In the genomic region with DNA sequence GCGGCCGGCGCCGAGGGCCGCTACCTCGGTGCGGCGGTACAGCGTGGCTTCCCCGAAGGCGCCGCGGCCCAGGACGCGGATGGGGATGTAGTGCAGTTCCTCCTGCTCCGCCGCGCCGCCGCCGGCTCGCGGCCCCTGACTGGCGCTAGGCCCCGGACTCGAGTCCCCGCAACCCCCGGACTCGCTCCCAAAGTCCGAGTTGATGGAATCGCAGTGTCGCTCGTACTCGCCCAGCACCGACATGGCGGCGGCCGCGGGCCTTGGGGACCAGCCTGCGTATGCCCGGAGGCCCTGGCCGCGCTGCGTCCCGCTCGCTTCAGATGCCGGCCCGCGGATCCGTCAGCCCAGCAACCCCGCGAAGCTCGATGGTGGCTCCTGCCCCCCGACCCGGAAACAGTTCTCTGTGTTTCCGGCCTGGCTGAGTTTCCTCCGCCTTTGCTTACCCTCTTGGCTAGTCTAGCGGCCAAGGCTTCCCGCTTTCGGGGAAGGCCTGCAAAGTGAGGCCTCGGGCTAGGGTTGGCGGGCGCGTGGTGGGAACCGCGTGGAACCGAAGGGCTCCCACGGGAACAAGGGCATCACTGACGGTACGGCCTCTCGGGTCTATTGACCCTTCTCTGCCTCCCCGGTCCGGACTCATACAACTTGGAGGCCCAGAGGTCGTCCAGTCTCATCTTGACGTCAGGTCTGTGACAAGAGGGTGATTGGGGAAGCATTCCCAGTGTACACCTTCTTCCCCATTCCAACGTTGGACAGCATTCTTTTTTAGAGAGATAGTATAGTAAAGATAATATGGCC, we compare ENCODE assay signal across 8 cellular contexts. TPM values are rescaled to one million over a fixed set of nuclear protein-coding genes. Genes with fewer than 3 reads are reported as not detected.
A peak's percentile ranks its signal among the peaks of the same experiment; 100 is the strongest.
DNase-seq lines count a peak whose midpoint lies in the region; ATAC-seq, FAIRE-seq and TF ChIP-seq lines count a peak whose summit lies in the region.

A gene (minus strand): TSS at position 370 of the 795 bp plus-strand sequence. CDS start 127 bp downstream, at position 243.

- no peak for TF ChIP-seq CTCF in astrocyte (IDR thresholded peaks at IDR 0.05; ENCODE audit: insufficient read depth, low read depth, low read length)
- TF ChIP-seq CTCF in retinal pigment epithelial cell (conservative IDR thresholded peaks at IDR 0.05; ENCODE audit: low read depth, low read length): no peak

- DNase-seq in NCI-H1930 (lab: John Stamatoyannopoulos, UW): peak; percentile 70 to 80
- DNase-seq in T-helper 22 cell (ENCODE audit: low read depth): peak; percentile 75
- DNase-seq in astrocyte (ENCODE audit: low read depth): peak; percentile 79
- peak; percentile 77 for DNase-seq in hepatic stellate cell (ENCODE audit: low spot score)
- peak; percentile 53 for DNase-seq in retinal pigment epithelial cell (ENCODE audit: low read depth)
- no peak for DNase-seq in 8988T

- H3K4me2 ChIP-seq in astrocyte (ENCODE audit: low read length): peak within 1 kb of the TSS; percentile 88

- peak within 1 kb of the TSS; percentile 95 for H2AFZ ChIP-seq in astrocyte (ENCODE audit: low read depth, low read length)

- peak within 1 kb of the TSS; percentile 94 for H3K9ac ChIP-seq in astrocyte (ENCODE audit: low read length)

- H3K4me3 ChIP-seq in astrocyte (ENCODE audit: insufficient read depth, low read depth, low read length): peak within 1 kb of the TSS; percentile 80
- H3K4me3 ChIP-seq in retinal pigment epithelial cell (ENCODE audit: low read length): peak within 1 kb of the TSS; percentile 64

- H3K27me3 ChIP-seq in astrocyte (ENCODE audit: insufficient read depth, low read length): no peaks in the 10 kb centered on the region

- no peaks in the 10 kb centered on the region for H3K27me3 Mint-ChIP-seq in astrocyte (ENCODE audit: low read depth, unreplicated experiment)

- H4K20me1 ChIP-seq in astrocyte (ENCODE audit: insufficient read depth, low read length): no peaks in the 10 kb centered on the region

- peaks cover 2% of the 10 kb centered on the region for H3K36me3 Mint-ChIP-seq in astrocyte (ENCODE audit: low read depth, unreplicated experiment)

- H3K36me3 ChIP-seq in astrocyte (ENCODE audit: insufficient read depth, low read length): no peaks in the 10 kb centered on the region

- peak; percentile 96 for TF ChIP-seq POLR2A in GM15510 (IDR thresholded peaks at IDR 0.05; ENCODE audit: borderline replicate concordance, extremely low read depth, insufficient read length)

- no peaks in the 10 kb centered on the region for H3K9me3 ChIP-seq in astrocyte (ENCODE audit: insufficient read depth, low read depth, low read length)

- H3K79me2 ChIP-seq in astrocyte (ENCODE audit: insufficient read depth, low read length): peaks cover 23% of the 10 kb centered on the region

- peaks cover 21% of the 10 kb centered on the region for H3K4me1 Mint-ChIP-seq in astrocyte (ENCODE audit: low read depth, unreplicated experiment)

- ATAC-seq in HG02943 (IDR thresholded peaks at IDR 0.05; ENCODE audit: low read depth, unreplicated experiment): peak; percentile 88

- peak within 1 kb of the TSS; percentile 88 for H3K27ac Mint-ChIP-seq in astrocyte (ENCODE audit: unreplicated experiment)

- no peaks in the 10 kb centered on the region for H3K9me3 Mint-ChIP-seq in astrocyte (ENCODE audit: unreplicated experiment)

- H3K27ac ChIP-seq in astrocyte (ENCODE audit: low read depth, low read length): peak within 1 kb of the TSS; percentile 93

- H3K4me1 ChIP-seq in astrocyte (ENCODE audit: insufficient read depth, low read length): peaks cover 33% of the 10 kb centered on the region

- peak within 1 kb of the TSS; percentile 91 for H3K4me3 Mint-ChIP-seq in astrocyte (ENCODE audit: unreplicated experiment)

- FAIRE-seq in astrocyte (lab: Jason Lieb, UNC): no peak

RNA-seq across cellular contexts. Expression of the gene that starts here (rescaled TPM):
- total RNA-seq in astrocyte: 45.2 and 56.3 TPM in 2 replicates
